Comparison of ENCODE assay signal across 19 cellular contexts in the genomic region with DNA sequence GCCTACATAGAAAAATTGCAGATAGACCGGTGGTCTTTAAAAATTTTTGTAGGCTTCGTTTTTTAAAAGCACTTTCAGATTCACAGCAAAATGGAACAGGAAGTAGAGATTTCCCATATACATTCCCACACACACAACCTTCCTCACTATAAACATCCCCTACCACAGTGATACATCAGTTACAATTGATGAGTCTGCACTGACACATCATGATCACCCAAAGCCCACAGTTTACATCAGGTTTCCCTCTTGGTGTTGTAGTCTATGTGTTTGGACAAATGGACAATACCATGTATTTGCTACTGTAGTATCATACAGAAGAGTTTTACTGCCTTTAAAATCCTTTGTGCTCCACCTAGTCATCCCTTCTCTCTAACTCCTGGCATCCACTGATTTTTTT.
A peak's percentile ranks its signal among the peaks of the same experiment; 100 is the strongest.
DNase-seq lines count a peak whose midpoint lies in the region; ATAC-seq lines count a peak whose summit lies in the region.
"Had no signal": no experiment of that assay in that cellular context is flagged by ENCODE, and none has a peak within 500 bp of the region (broad histone marks: within the 10 kb centered on the region; RNA-seq: fewer than 3 reads in every experiment).

No MANE protein-coding gene starts in this region.

- no peaks in the 10 kb centered on the region for H3K36me3 ChIP-seq in BLaER1 treated with 17β-estradiol and CSF1 and Interleukin-3, amounts not matched to agents 10 nM and 100 nM
- H3K36me3 ChIP-seq in mesenchymal stem cell (ENCODE audit: control insufficient read depth in 1 of 2, insufficient read depth in 2 of 2, low read depth in 1 of 2, low read length in 2 of 2): no peaks in the 10 kb centered on the region

- H2AFZ ChIP-seq in mesenchymal stem cell (ENCODE audit: low read depth, low read length): no peak overlapping the region
- H2AFZ ChIP-seq: PC-9 had no signal

- H3K4me2 ChIP-seq in BLaER1 treated with 17β-estradiol and CSF1 and Interleukin-3, amounts not matched to agents 10 nM and 100 nM: peak overlapping the region; percentile 34 to 72 (median 55)
- H3K4me2 ChIP-seq in mesenchymal stem cell (ENCODE audit: low read length, poor library complexity, severe bottlenecking): no peak overlapping the region
- H3K4me2 ChIP-seq: KMS-11, PC-9 had no signal

- no peaks in the 10 kb centered on the region for H3K9me3 ChIP-seq in BLaER1 treated with 17β-estradiol and CSF1 and Interleukin-3, amounts not matched to agents 10 nM and 100 nM (replicated peaks in 1 of 11)
- no peaks in the 10 kb centered on the region for H3K9me3 ChIP-seq in mesenchymal stem cell (ENCODE audit: control insufficient read depth, low read length)

- DNase-seq in HS-5 (ENCODE audit: low read depth): peak; percentile 41
- peak; percentile 9 for DNase-seq in RKO (ENCODE audit: low spot score)
- DNase-seq in mesenchymal stem cell: peak; percentile 77
- no peak for DNase-seq in hypothalamus (lab: John Stamatoyannopoulos, UW)
- DNase-seq in OCI-M1 (lab: John Stamatoyannopoulos, UW): no peak
- DNase-seq: CD4-positive, alpha-beta T cell; NCI-H1105 treated with DMSO at 0.1 percent for 48 hours; NCI-H146; NCI-H1930; NCI-H2107; NCI-H524; NCI-H748 treated with DMSO at 0.1 percent for 48 hours; PC-9; Right ventricle myocardium superior; RPMI8226; T-cell had no signal

- no peak for ATAC-seq in GM21367 (IDR thresholded peaks at IDR 0.05; ENCODE audit: unreplicated experiment)
- ATAC-seq: T-cell had no signal

- H2BK5ac ChIP-seq in mesenchymal stem cell (ENCODE audit: low read depth, low read length, poor library complexity, severe bottlenecking): no peak overlapping the region

- H4K20me1 ChIP-seq in BLaER1 treated with 17β-estradiol and CSF1 and Interleukin-3, amounts not matched to agents 10 nM and 100 nM: no peaks in the 10 kb centered on the region

- H3K79me1 ChIP-seq in mesenchymal stem cell (replicated peaks; ENCODE audit: low read length, poor library complexity, severe bottlenecking): no peaks in the 10 kb centered on the region

- H3K27me3 ChIP-seq in BLaER1 treated with 17β-estradiol and CSF1 and Interleukin-3, amounts not matched to agents 10 nM and 100 nM: no peaks in the 10 kb centered on the region
- peaks cover 3 to 5% of the 10 kb centered on the region in 2 experiments for H3K27me3 ChIP-seq in mesenchymal stem cell (ENCODE audit: control insufficient read depth in 1 of 2, insufficient read depth in 1 of 2, low read length in 2 of 2)

- H3K23ac ChIP-seq in mesenchymal stem cell (ENCODE audit: low read length in 2 of 2): no peak overlapping the region

- no peak overlapping the region for H2AK5ac ChIP-seq in mesenchymal stem cell (ENCODE audit: low read length, severe bottlenecking)

- H4K91ac ChIP-seq in mesenchymal stem cell (ENCODE audit: low read length): no peak overlapping the region

- peak overlapping the region in 2 of 11 experiments; percentile 9 to 27; a peak in 2 of 22 replicates for H3K27ac ChIP-seq in BLaER1 treated with 17β-estradiol and CSF1 and Interleukin-3, amounts not matched to agents 10 nM and 100 nM
- H3K27ac ChIP-seq in mesenchymal stem cell (ENCODE audit: low read length, poor library complexity, severe bottlenecking): no peak overlapping the region
- H3K27ac ChIP-seq: KMS-11, PC-9 had no signal

- no peak overlapping the region for H3K9ac ChIP-seq in BLaER1 treated with 17β-estradiol and CSF1 and Interleukin-3, amounts not matched to agents 10 nM and 100 nM
- H3K9ac ChIP-seq in mesenchymal stem cell (ENCODE audit: low read length): no peak overlapping the region
- H3K9ac ChIP-seq: KMS-11 had no signal

- 43% methylated on average over 2 of the region's 2 CpGs for WGBS in mesenchymal stem cell

- no peak overlapping the region for H2BK15ac ChIP-seq in mesenchymal stem cell (ENCODE audit: low read depth, poor library complexity, severe bottlenecking)

- no peak overlapping the region for H2BK12ac ChIP-seq in mesenchymal stem cell (ENCODE audit: low read length in 2 of 2)

- H3K14ac ChIP-seq in mesenchymal stem cell (ENCODE audit: low read length in 2 of 2): no peak overlapping the region

- no peak overlapping the region for H4K8ac ChIP-seq in mesenchymal stem cell (ENCODE audit: low read length)

- H2BK120ac ChIP-seq in mesenchymal stem cell (ENCODE audit: low read depth, low read length): no peak overlapping the region

- no peak overlapping the region for H3K18ac ChIP-seq in mesenchymal stem cell (ENCODE audit: low read depth in 1 of 2, low read length in 2 of 2)

- no peak overlapping the region for H3K4me3 ChIP-seq in BLaER1 treated with 17β-estradiol and CSF1 and Interleukin-3, amounts not matched to agents 10 nM and 100 nM
- no peak overlapping the region for H3K4me3 ChIP-seq in mesenchymal stem cell (ENCODE audit: insufficient read depth in 1 of 2, low read depth in 1 of 2, low read length in 2 of 2)
- H3K4me3 ChIP-seq: PC-9 had no signal

- H3K4me1 ChIP-seq in BLaER1 treated with 17β-estradiol and CSF1 and Interleukin-3, amounts not matched to agents 10 nM and 100 nM: peaks cover 12 to 30% (median 18%) of the 10 kb centered on the region in 10 experiments
- no peaks in the 10 kb centered on the region for H3K4me1 ChIP-seq in mesenchymal stem cell (ENCODE audit: control insufficient read depth, insufficient read depth, low read depth, low read length)

- H3K4ac ChIP-seq in mesenchymal stem cell (ENCODE audit: low read depth in 1 of 2, low read length in 2 of 2): no peak overlapping the region

Comparison
In these comparisons a context has a peak if more than half of its experiments do, and no peak if none do; other contexts are left out.
1. DNase-seq: peak in HS-5 (single experiment), RKO (single experiment) and mesenchymal stem cell (single experiment); none in hypothalamus (0 of 51) and OCI-M1 (single experiment).